In genomic region chr22:38365174-38365573, GRCh38 we compare ENCODE assay signal across 5 cellular contexts. TPM values are rescaled to one million over a fixed set of nuclear protein-coding genes. Genes with fewer than 3 reads are reported as not detected.
DNase-seq lines count a peak whose midpoint lies in the region; ATAC-seq, FAIRE-seq and TF ChIP-seq lines count a peak whose summit lies in the region.
"Not testable (repeated sequence)": the region's sequence is repeated elsewhere in the genome, so short reads cannot be mapped to it uniquely, and the experiment has no call there.

No MANE protein-coding gene starts in this region.

- not testable (repeated sequence) for H3K27me3 Mint-ChIP-seq in activated B cell treated with CpG ODN at 0.5 μM for 24 hours; MCF 10A (ENCODE audit: insufficient read depth, unreplicated experiment); natural killer cell treated with Interleukin-12 subunit alpha and Interleukin-12 subunit beta and Interleukin-15 and Interleukin-18, amount 100 ng/mL, for 72 hours

- peak overlapping the region; percentile 44 for H3K27ac ChIP-seq in epithelial cell of prostate

- H3K27ac Mint-ChIP-seq in activated B cell treated with CpG ODN at 0.5 μM for 24 hours = peak overlapping the region; percentile 35
- peak overlapping the region; percentile 43 for H3K27ac Mint-ChIP-seq in MCF 10A (ENCODE audit: low read depth, unreplicated experiment)
- peak overlapping the region; percentile 96 to 99 for H3K27ac Mint-ChIP-seq in natural killer cell treated with Interleukin-12 subunit alpha and Interleukin-12 subunit beta and Interleukin-15 and Interleukin-18, amount 100 ng/mL, for 72 hours

- H3K9me3 Mint-ChIP-seq in activated B cell treated with CpG ODN at 0.5 μM for 24 hours; MCF 10A (ENCODE audit: unreplicated experiment); natural killer cell treated with Interleukin-12 subunit alpha and Interleukin-12 subunit beta and Interleukin-15 and Interleukin-18, amount 100 ng/mL, for 72 hours: not testable (repeated sequence)

- H3K27me3 ChIP-seq in bronchial epithelial cell (ENCODE audit: control insufficient read depth, insufficient read depth, low read length) = not testable (repeated sequence)

- H3K36me3 Mint-ChIP-seq in activated B cell treated with CpG ODN at 0.5 μM for 24 hours (ENCODE audit: low read depth) = peaks cover 39% of the 10 kb centered on the region
- H3K36me3 Mint-ChIP-seq in MCF 10A (ENCODE audit: insufficient read depth, unreplicated experiment); natural killer cell treated with Interleukin-12 subunit alpha and Interleukin-12 subunit beta and Interleukin-15 and Interleukin-18, amount 100 ng/mL, for 72 hours: not testable (repeated sequence)

- not testable (repeated sequence) for H3K4me3 Mint-ChIP-seq in activated B cell treated with CpG ODN at 0.5 μM for 24 hours; MCF 10A (ENCODE audit: unreplicated experiment); natural killer cell treated with Interleukin-12 subunit alpha and Interleukin-12 subunit beta and Interleukin-15 and Interleukin-18, amount 100 ng/mL, for 72 hours

- CTCF ChIA-PET in activated B cell treated with CpG ODN at 0.5 μM for 24 hours (lab: Charles Lee); MCF 10A (lab: Yijun Ruan, JAX): not testable (repeated sequence)

- intact Hi-C loops in activated B cell treated with CpG ODN at 0.5 μM for 24 hours (cut with micrococcal nuclease); MCF 10A (cut with micrococcal nuclease): not testable (repeated sequence)

- H3K4me3 ChIP-seq in bronchial epithelial cell (ENCODE audit: low read depth, low read length) = not testable (repeated sequence)

- not testable (repeated sequence) for ATAC-seq in activated B cell treated with CpG ODN at 0.5 μM for 24 hours (ENCODE audit: low read depth); natural killer cell treated with Interleukin-12 subunit alpha and Interleukin-12 subunit beta and Interleukin-15 and Interleukin-18, amount 100 ng/mL, for 72 hours

- FAIRE-seq in bronchial epithelial cell (lab: Jason Lieb, UNC) = not testable (repeated sequence)

- POLR2A ChIA-PET in activated B cell treated with CpG ODN at 0.5 μM for 24 hours (lab: Charles Lee) = not testable (repeated sequence)
- POLR2A ChIA-PET in MCF 10A (lab: Yijun Ruan, JAX) = interaction anchor here (1.5 to 1.7 kb wide), 2 partner anchors 29 to 59 kb away, joined by 3 to 5 read pairs; no protein-coding TSS in a partner anchor

- not testable (repeated sequence) for DNase-seq in activated B cell treated with CpG ODN at 0.5 μM for 24 hours; MCF 10A (ENCODE audit: unreplicated experiment); natural killer cell treated with Interleukin-12 subunit alpha and Interleukin-12 subunit beta and Interleukin-15 and Interleukin-18, amount 100 ng/mL, for 72 hours (ENCODE audit: low spot score)
- peak; percentile 87 for DNase-seq in bronchial epithelial cell (ENCODE audit: low read depth)
- peak; percentile 36 for DNase-seq in epithelial cell of prostate (ENCODE audit: low read depth, low spot score)

- peaks cover 31% of the 10 kb centered on the region for H3K4me1 Mint-ChIP-seq in activated B cell treated with CpG ODN at 0.5 μM for 24 hours
- H3K4me1 Mint-ChIP-seq in MCF 10A (ENCODE audit: insufficient read depth, unreplicated experiment) = not testable (repeated sequence)
- H3K4me1 Mint-ChIP-seq in natural killer cell treated with Interleukin-12 subunit alpha and Interleukin-12 subunit beta and Interleukin-15 and Interleukin-18, amount 100 ng/mL, for 72 hours (ENCODE audit: low read depth in 2 of 2) = peaks cover 22 to 35% of the 10 kb centered on the region in 2 donors

- not testable (repeated sequence) for TF ChIP-seq CTCF in activated B cell treated with CpG ODN at 0.5 μM for 24 hours (IDR thresholded peaks at IDR 0.05); MCF 10A (IDR thresholded peaks at IDR 0.05; ENCODE audit: unreplicated experiment); bronchial epithelial cell (IDR thresholded peaks at IDR 0.05; ENCODE audit: insufficient read depth, low read length, severe bottlenecking)

- H3K36me3 ChIP-seq in bronchial epithelial cell (ENCODE audit: control insufficient read depth, insufficient read depth, low read length) = not testable (repeated sequence)

- BruUV-seq in MCF 10A (replicated peaks; lab: Mats Ljungman, UMichigan) = not testable (repeated sequence)

RNA-seq across cellular contexts. Expression of gene CSNK1E, which starts 47.9 kb away (rescaled TPM):
- total RNA-seq in activated B cell treated with CpG ODN at 0.5 μM for 24 hours (80.6 and 85.2 TPM in 2 replicates), MCF 10A (2022) (354 and 425 TPM in 2 replicates), bronchial epithelial cell (146 and 181 TPM in 2 replicates)
- total RNA-seq in natural killer cell treated with Interleukin-12 subunit alpha and Interleukin-12 subunit beta and Interleukin-15 and Interleukin-18, amount 100 ng/mL, for 72 hours = 100 to 1,000 TPM; 107 to 156 TPM

Comparison
In these comparisons a context has a peak if more than half of its experiments do, and no peak if none do; other contexts are left out.
1. H3K27ac Mint-ChIP-seq: peak in every context shown above with its lines; median percentile 98 in natural killer cell treated with Interleukin-12 subunit alpha and Interleukin-12 subunit beta and Interleukin-15 and Interleukin-18, amount 100 ng/mL, for 72 hours; 43 in MCF 10A; 35 in activated B cell treated with CpG ODN at 0.5 μM for 24 hours.